Comparison of ENCODE assay signal across 1 cellular context in the genomic region with DNA sequence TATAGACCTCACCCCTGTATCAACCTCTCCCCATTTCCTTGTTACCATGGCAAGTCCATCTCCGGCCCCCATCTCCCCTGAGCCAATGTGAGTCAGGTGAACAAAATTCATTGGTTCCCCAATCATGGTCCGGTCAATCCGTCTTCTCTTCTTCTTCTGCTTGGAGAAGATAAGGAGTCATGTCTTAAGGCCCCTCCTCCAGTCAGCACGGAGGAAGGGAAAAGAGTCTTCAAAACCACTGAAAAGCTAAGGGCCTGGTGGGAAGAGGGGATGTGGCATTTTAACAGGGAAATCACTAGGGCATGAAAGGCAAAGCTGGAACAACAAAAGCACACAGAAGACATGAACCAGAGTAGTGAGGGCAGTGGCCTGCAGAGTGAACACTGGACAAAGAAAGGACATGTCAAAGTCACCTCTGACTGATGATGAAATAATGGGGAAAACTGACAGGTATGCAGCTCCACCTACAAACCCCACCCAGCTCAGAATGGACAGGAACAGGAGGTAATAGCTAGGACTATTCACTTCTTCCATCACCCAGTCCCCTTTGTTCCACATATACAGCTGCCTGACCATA.
A peak's percentile ranks its signal among the peaks of the same experiment; 100 is the strongest.
TF ChIP-seq lines count a peak whose summit lies in the region.

No MANE protein-coding gene starts in this region.

TF ChIP-seq in K562, 482 proteins besides CTCF, POLR2A, EP300 and RAD21 (continued from another document and continues in another):
- TF ChIP-seq, protein P1, sequence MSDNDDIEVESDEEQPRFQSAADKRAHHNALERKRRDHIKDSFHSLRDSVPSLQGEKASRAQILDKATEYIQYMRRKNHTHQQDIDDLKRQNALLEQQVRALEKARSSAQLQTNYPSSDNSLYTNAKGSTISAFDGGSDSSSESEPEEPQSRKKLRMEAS (CRISPR knock-in tag; IDR thresholded peaks at IDR 0.05), result peak; percentile 18; the same call in 1 of the 2 replicates
- TF ChIP-seq CC2D1A (IDR thresholded peaks at IDR 0.05) (no peak), KLF10 (CRISPR knock-in tag; IDR thresholded peaks at IDR 0.05) (no peak), SRSF1 (IDR thresholded peaks at IDR 0.05; ENCODE audit: low read depth, low read length) (no peak), RFX1 (IDR thresholded peaks at IDR 0.05) (peak; percentile 88), KLF16 (IDR thresholded peaks at IDR 0.05) (no peak), NCOA4 (IDR thresholded peaks at IDR 0.05; ENCODE audit: partially characterized antibody) (no peak), CBFA2T2 (conservative IDR thresholded peaks at IDR 0.05) (peak; percentile 76), RAD51 (IDR thresholded peaks at IDR 0.05; ENCODE audit: borderline replicate concordance, low read depth) (no peak; the same call in 1 of the 2 replicates), ZEB2 (IDR thresholded peaks at IDR 0.05) (peak; percentile 90), HDAC3 (IDR thresholded peaks at IDR 0.05; ENCODE audit: borderline replicate concordance, partially characterized antibody) (peak; percentile 46), MBD2 (IDR thresholded peaks at IDR 0.05; ENCODE audit: borderline replicate concordance, low read depth) (0 out of 2 replicates have a peak, but pooled peaks have one; percentile 42), MAFG (tag; conservative IDR thresholded peaks at IDR 0.05) (no peak), ZNF23 (CRISPR knock-in tag; IDR thresholded peaks at IDR 0.05) (no peak), SMARCE1 (IDR thresholded peaks at IDR 0.05) (peak; percentile 67), ZNF699 (CRISPR knock-in tag; IDR thresholded peaks at IDR 0.05; ENCODE audit: insufficient replicate concordance) (no peak), DMBX1 (CRISPR knock-in tag; IDR thresholded peaks at IDR 0.05; ENCODE audit: borderline replicate concordance) (peak; percentile 77), CEBPB (tag; IDR thresholded peaks at IDR 0.05) (peak; percentile 88), XRCC3 (IDR thresholded peaks at IDR 0.05) (no peak), MYC (IDR thresholded peaks at IDR 0.05; ENCODE audit: low read depth, low read length) (peak; percentile 39; the same call in 1 of the 2 replicates), MYC (CRISPR knock-in tag; IDR thresholded peaks at IDR 0.05; ENCODE audit: borderline replicate concordance, low read depth) (no peak), HCFC1 (IDR thresholded peaks at IDR 0.05; ENCODE audit: low read depth, low read length) (no peak), EHMT2 (IDR thresholded peaks at IDR 0.05) (peak; percentile 74), ZNF146 (CRISPR knock-in tag; IDR thresholded peaks at IDR 0.05; ENCODE audit: unreplicated experiment) (no peak), ZNF583 (CRISPR knock-in tag; IDR thresholded peaks at IDR 0.05) (0 out of 2 replicates have a peak, but pooled peaks have one; percentile 32), GABPB1 (CRISPR knock-in tag; IDR thresholded peaks at IDR 0.05) (no peak; the same call in 1 of the 2 replicates), TEAD4 (IDR thresholded peaks at IDR 0.05; ENCODE audit: low read length) (peak; percentile 80), TEAD4 (CRISPR knock-in tag; IDR thresholded peaks at IDR 0.05; ENCODE audit: borderline replicate concordance) (no peak), TAF9B (IDR thresholded peaks at IDR 0.05; ENCODE audit: partially characterized antibody) (peak; percentile 22), POLR2AphosphoS5 (IDR thresholded peaks at IDR 0.05; ENCODE audit: control insufficient read depth, insufficient read depth, low read depth, low read length) (peak; percentile 58), PTTG1 (tag; IDR thresholded peaks at IDR 0.05; ENCODE audit: low read depth) (no peak), SOX6 (IDR thresholded peaks at IDR 0.05) (peak; percentile 67), ZNF584 (CRISPR knock-in tag; IDR thresholded peaks at IDR 0.05; ENCODE audit: low read depth) (no peak), TRIM28 (IDR thresholded peaks at IDR 0.05) (0 out of 2 replicates have a peak, but pooled peaks have one; percentile 31), NCOR1 (IDR thresholded peaks at IDR 0.05) (peak; percentile 82), CREBBP (IDR thresholded peaks at IDR 0.05; ENCODE audit: low read depth, low read length) (no peak), LEF1 (IDR thresholded peaks at IDR 0.05) (peak; percentile 86), HDAC1 (IDR thresholded peaks at IDR 0.05) (peak in 1 of 2 experiments; percentile 88; a peak in 2 of 4 replicates), MYNN (IDR thresholded peaks at IDR 0.05) (no peak), MYNN (CRISPR knock-in tag; IDR thresholded peaks at IDR 0.05) (no peak), ZNF445 (CRISPR knock-in tag; IDR thresholded peaks at IDR 0.05; ENCODE audit: low read depth) (no peak)
- TF ChIP-seq, protein P2, sequence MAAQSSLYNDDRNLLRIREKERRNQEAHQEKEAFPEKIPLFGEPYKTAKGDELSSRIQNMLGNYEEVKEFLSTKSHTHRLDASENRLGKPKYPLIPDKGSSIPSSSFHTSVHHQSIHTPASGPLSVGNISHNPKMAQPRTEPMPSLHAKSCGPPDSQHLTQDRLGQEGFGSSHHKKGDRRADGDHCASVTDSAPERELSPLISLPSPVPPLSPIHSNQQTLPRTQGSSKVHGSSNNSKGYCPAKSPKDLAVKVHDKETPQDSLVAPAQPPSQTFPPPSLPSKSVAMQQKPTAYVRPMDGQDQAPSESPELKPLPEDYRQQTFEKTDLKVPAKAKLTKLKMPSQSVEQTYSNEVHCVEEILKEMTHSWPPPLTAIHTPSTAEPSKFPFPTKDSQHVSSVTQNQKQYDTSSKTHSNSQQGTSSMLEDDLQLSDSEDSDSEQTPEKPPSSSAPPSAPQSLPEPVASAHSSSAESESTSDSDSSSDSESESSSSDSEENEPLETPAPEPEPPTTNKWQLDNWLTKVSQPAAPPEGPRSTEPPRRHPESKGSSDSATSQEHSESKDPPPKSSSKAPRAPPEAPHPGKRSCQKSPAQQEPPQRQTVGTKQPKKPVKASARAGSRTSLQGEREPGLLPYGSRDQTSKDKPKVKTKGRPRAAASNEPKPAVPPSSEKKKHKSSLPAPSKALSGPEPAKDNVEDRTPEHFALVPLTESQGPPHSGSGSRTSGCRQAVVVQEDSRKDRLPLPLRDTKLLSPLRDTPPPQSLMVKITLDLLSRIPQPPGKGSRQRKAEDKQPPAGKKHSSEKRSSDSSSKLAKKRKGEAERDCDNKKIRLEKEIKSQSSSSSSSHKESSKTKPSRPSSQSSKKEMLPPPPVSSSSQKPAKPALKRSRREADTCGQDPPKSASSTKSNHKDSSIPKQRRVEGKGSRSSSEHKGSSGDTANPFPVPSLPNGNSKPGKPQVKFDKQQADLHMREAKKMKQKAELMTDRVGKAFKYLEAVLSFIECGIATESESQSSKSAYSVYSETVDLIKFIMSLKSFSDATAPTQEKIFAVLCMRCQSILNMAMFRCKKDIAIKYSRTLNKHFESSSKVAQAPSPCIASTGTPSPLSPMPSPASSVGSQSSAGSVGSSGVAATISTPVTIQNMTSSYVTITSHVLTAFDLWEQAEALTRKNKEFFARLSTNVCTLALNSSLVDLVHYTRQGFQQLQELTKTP (IDR thresholded peaks at IDR 0.05; ENCODE audit: low read depth in 1 of 2, partially characterized antibody in 2 of 2), result peak in 1 of 2 experiments; percentile 54
- TF ChIP-seq, protein P3, sequence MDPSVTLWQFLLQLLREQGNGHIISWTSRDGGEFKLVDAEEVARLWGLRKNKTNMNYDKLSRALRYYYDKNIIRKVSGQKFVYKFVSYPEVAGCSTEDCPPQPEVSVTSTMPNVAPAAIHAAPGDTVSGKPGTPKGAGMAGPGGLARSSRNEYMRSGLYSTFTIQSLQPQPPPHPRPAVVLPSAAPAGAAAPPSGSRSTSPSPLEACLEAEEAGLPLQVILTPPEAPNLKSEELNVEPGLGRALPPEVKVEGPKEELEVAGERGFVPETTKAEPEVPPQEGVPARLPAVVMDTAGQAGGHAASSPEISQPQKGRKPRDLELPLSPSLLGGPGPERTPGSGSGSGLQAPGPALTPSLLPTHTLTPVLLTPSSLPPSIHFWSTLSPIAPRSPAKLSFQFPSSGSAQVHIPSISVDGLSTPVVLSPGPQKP (CRISPR knock-in tag; IDR thresholded peaks at IDR 0.05), result no peak
- TF ChIP-seq, protein P4, sequence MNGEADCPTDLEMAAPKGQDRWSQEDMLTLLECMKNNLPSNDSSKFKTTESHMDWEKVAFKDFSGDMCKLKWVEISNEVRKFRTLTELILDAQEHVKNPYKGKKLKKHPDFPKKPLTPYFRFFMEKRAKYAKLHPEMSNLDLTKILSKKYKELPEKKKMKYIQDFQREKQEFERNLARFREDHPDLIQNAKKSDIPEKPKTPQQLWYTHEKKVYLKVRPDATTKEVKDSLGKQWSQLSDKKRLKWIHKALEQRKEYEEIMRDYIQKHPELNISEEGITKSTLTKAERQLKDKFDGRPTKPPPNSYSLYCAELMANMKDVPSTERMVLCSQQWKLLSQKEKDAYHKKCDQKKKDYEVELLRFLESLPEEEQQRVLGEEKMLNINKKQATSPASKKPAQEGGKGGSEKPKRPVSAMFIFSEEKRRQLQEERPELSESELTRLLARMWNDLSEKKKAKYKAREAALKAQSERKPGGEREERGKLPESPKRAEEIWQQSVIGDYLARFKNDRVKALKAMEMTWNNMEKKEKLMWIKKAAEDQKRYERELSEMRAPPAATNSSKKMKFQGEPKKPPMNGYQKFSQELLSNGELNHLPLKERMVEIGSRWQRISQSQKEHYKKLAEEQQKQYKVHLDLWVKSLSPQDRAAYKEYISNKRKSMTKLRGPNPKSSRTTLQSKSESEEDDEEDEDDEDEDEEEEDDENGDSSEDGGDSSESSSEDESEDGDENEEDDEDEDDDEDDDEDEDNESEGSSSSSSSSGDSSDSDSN (IDR thresholded peaks at IDR 0.05; ENCODE audit: borderline replicate concordance in 1 of 2, low read depth in 2 of 2, low read length in 2 of 2), result 0 out of 4 replicates have a peak, but pooled peaks of 1 of the 2 experiments have one; percentile 29
- TF ChIP-seq, protein P5, sequence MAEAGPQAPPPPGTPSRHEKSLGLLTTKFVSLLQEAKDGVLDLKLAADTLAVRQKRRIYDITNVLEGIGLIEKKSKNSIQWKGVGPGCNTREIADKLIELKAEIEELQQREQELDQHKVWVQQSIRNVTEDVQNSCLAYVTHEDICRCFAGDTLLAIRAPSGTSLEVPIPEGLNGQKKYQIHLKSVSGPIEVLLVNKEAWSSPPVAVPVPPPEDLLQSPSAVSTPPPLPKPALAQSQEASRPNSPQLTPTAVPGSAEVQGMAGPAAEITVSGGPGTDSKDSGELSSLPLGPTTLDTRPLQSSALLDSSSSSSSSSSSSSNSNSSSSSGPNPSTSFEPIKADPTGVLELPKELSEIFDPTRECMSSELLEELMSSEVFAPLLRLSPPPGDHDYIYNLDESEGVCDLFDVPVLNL (CRISPR knock-in tag; IDR thresholded peaks at IDR 0.05; ENCODE audit: low read depth), result no peak
- TF ChIP-seq, protein P6, sequence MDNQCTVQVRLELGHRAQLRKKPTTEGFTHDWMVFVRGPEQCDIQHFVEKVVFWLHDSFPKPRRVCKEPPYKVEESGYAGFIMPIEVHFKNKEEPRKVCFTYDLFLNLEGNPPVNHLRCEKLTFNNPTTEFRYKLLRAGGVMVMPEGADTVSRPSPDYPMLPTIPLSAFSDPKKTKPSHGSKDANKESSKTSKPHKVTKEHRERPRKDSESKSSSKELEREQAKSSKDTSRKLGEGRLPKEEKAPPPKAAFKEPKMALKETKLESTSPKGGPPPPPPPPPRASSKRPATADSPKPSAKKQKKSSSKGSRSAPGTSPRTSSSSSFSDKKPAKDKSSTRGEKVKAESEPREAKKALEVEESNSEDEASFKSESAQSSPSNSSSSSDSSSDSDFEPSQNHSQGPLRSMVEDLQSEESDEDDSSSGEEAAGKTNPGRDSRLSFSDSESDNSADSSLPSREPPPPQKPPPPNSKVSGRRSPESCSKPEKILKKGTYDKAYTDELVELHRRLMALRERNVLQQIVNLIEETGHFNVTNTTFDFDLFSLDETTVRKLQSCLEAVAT (IDR thresholded peaks at IDR 0.05), result 0 out of 4 replicates have a peak, but pooled peaks of 1 of the 2 experiments have one; percentile 42
- TF ChIP-seq, protein P7, sequence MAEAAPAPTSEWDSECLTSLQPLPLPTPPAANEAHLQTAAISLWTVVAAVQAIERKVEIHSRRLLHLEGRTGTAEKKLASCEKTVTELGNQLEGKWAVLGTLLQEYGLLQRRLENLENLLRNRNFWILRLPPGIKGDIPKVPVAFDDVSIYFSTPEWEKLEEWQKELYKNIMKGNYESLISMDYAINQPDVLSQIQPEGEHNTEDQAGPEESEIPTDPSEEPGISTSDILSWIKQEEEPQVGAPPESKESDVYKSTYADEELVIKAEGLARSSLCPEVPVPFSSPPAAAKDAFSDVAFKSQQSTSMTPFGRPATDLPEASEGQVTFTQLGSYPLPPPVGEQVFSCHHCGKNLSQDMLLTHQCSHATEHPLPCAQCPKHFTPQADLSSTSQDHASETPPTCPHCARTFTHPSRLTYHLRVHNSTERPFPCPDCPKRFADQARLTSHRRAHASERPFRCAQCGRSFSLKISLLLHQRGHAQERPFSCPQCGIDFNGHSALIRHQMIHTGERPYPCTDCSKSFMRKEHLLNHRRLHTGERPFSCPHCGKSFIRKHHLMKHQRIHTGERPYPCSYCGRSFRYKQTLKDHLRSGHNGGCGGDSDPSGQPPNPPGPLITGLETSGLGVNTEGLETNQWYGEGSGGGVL (CRISPR knock-in tag; IDR thresholded peaks at IDR 0.05), result no peak
- TF ChIP-seq, protein P8, sequence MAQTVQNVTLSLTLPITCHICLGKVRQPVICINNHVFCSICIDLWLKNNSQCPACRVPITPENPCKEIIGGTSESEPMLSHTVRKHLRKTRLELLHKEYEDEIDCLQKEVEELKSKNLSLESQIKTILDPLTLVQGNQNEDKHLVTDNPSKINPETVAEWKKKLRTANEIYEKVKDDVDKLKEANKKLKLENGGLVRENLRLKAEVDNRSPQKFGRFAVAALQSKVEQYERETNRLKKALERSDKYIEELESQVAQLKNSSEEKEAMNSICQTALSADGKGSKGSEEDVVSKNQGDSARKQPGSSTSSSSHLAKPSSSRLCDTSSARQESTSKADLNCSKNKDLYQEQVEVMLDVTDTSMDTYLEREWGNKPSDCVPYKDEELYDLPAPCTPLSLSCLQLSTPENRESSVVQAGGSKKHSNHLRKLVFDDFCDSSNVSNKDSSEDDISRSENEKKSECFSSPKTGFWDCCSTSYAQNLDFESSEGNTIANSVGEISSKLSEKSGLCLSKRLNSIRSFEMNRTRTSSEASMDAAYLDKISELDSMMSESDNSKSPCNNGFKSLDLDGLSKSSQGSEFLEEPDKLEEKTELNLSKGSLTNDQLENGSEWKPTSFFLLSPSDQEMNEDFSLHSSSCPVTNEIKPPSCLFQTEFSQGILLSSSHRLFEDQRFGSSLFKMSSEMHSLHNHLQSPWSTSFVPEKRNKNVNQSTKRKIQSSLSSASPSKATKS (CRISPR knock-in tag; IDR thresholded peaks at IDR 0.05), result no peak
- TF ChIP-seq, protein P9, sequence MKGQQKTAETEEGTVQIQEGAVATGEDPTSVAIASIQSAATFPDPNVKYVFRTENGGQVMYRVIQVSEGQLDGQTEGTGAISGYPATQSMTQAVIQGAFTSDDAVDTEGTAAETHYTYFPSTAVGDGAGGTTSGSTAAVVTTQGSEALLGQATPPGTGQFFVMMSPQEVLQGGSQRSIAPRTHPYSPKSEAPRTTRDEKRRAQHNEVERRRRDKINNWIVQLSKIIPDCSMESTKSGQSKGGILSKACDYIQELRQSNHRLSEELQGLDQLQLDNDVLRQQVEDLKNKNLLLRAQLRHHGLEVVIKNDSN (CRISPR knock-in tag; IDR thresholded peaks at IDR 0.05), result peak; percentile 4; the same call in 1 of the 2 replicates
- TF ChIP-seq, protein P10, sequence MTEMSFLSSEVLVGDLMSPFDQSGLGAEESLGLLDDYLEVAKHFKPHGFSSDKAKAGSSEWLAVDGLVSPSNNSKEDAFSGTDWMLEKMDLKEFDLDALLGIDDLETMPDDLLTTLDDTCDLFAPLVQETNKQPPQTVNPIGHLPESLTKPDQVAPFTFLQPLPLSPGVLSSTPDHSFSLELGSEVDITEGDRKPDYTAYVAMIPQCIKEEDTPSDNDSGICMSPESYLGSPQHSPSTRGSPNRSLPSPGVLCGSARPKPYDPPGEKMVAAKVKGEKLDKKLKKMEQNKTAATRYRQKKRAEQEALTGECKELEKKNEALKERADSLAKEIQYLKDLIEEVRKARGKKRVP (CRISPR knock-in tag; IDR thresholded peaks at IDR 0.05), result no peak
